In the genomic region with DNA sequence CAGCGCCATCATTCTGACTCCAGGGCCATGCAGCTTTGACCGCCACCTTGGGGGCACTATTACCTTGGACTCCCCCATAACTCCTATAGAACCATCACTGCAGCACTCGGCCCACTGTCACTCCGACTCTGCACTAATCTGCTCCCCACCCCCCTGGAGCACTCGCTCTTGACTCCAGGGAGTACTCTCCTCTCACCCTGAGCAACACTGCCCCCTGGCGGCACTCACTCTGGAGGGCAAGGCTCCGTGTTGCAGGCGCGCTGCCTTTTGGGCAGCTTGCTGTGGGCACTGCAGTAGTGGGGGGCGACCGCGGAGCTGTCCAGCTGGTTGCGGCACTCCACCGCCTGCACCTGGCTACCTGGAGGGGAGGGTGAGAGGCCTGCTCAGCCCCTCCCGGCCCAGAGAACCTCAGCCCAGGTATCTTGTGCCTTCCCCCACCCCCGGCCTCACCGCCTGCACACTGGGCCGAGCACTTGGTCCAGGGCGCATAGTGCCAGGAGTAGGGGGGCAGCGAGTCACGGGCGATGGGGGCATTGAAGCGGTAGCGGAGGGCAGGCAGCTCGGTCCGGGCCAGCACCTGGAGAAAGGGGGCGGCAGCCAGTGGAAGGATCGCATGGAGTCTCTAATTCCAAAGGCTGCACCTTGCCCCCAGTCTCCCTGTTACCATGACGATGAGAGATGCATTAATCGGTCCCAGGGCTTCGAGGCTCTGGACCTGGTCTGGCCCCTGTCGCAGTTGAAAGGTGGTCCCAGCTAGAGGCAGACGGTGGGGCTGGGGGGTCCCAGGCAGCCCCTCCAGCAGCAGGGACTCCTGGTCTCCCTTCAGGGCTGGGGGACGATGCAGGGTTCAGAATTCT, we compare ENCODE assay signal across 8 cellular contexts. TPM values are rescaled to one million over a fixed set of nuclear protein-coding genes. Genes with fewer than 3 reads are reported as not detected.
DNase-seq lines count a peak whose midpoint lies in the region; ATAC-seq lines count a peak whose summit lies in the region.

No MANE protein-coding gene starts in this region.

- peak; percentile 32 for ATAC-seq in Right ventricle myocardium inferior
- ATAC-seq in GM21717 (IDR thresholded peaks at IDR 0.05; ENCODE audit: unreplicated experiment), result no peak

- intact Hi-C loops in Right ventricle myocardium inferior (cut with DNase I), result no loop called here

- DNase-seq in NCI-H2081 (lab: John Stamatoyannopoulos, UW) (peak; percentile 11), NCI-H2081 treated with DMSO at 0.1 percent for 48 hours (lab: John Stamatoyannopoulos, UW) (no peak), NCI-H460 (ENCODE audit: extremely low read depth, low read depth) (peak; percentile 46), Right ventricle myocardium inferior (ENCODE audit: missing footprints) (peak; percentile 85), middle frontal gyrus (ENCODE audit: extremely low spot score, low spot score) (no peak)
- DNase-seq in activated T-cell treated with anti-CD3 and anti-CD28 coated beads, Interleukin-2, amount 50 U/mL, for 48 hours, result peak; percentile 75 to 77
- DNase-seq in stimulated activated CD4-positive, alpha-beta T cell treated with anti-CD3 and anti-CD28 coated beads, Interleukin-4, amount 100 ng/mL, for 1 hour, result peak; percentile 60

RNA-seq across cellular contexts. Expression of a gene that starts 8.9 kb away (rescaled TPM):
- total RNA-seq in NCI-H460 (2014; rRNA removed; shearing (Covaris generic)), result 0.15 and 0.23 TPM in 2 replicates
- polyA plus RNA-seq in NCI-H460 (2014; cell fraction: nucleus; rRNA removed), result 0.08 and 0.60 TPM in 2 replicates
- 9.3 TPM for total RNA-seq in Right ventricle myocardium inferior

RNA-seq across cellular contexts. Expression of a gene that starts 24.4 kb away (rescaled TPM):
- 0.82 TPM in 1 of 2 replicates, not detected in the other for total RNA-seq in NCI-H460 (2014; rRNA removed; shearing (Covaris generic))
- polyA plus RNA-seq in NCI-H460 (2014; cell fraction: nucleus; rRNA removed), result 3.8 and 5.3 TPM in 2 replicates
- total RNA-seq in Right ventricle myocardium inferior, result 10.0 TPM

RNA-seq across cellular contexts. Expression of a gene that starts 44.3 kb away (rescaled TPM):
- total RNA-seq in NCI-H460 (2014; rRNA removed; shearing (Covaris generic)), result not detected in 2 replicates
- polyA plus RNA-seq in NCI-H460 (2014; cell fraction: nucleus; rRNA removed), result not detected in 2 replicates
- not detected for total RNA-seq in Right ventricle myocardium inferior

Comparison
In these comparisons a context has a peak if more than half of its experiments do, and no peak if none do; other contexts are left out.
1. DNase-seq: peak in NCI-H2081 (2 of 2), NCI-H460 (single experiment), activated T-cell treated with anti-CD3 and anti-CD28 coated beads, Interleukin-2, amount 50 U/mL, for 48 hours (2 of 2), Right ventricle myocardium inferior (single experiment) and stimulated activated CD4-positive, alpha-beta T cell treated with anti-CD3 and anti-CD28 coated beads, Interleukin-4, amount 100 ng/mL, for 1 hour (single experiment); none in NCI-H2081 treated with DMSO at 0.1 percent for 48 hours (single experiment) and middle frontal gyrus (single experiment).